1 cellular context compared by ENCODE assay signal in genomic region chr1:101247404-101248287, GRCh38.
TF ChIP-seq lines count a peak whose summit lies in the region.

No MANE protein-coding gene starts in this region.

TF ChIP-seq in GM12878, 131 proteins besides CTCF, POLR2A, EP300 and RAD21 (continued from another document and continues in another):
- TF ChIP-seq IRF4 (IDR thresholded peaks at IDR 0.05; ENCODE audit: low read depth, low read length) (0 out of 2 replicates have a peak, but pooled peaks have one; percentile 54), SPI1 (IDR thresholded peaks at IDR 0.05; ENCODE audit: borderline replicate concordance, insufficient read depth, low read depth, low read length) (peak; percentile 84), ELK1 (IDR thresholded peaks at IDR 0.05; ENCODE audit: low read depth, low read length) (no peak), ZSCAN29 (IDR thresholded peaks at IDR 0.05) (no peak), MXI1 (IDR thresholded peaks at IDR 0.05; ENCODE audit: low read depth, low read length) (no peak), KAT2A (conservative IDR thresholded peaks at IDR 0.05; ENCODE audit: control insufficient read depth, low read depth, low read length) (no peak), RUNX3 (IDR thresholded peaks at IDR 0.05; ENCODE audit: low read length) (peak; percentile 96), NFIC (IDR thresholded peaks at IDR 0.05; ENCODE audit: low read depth, low read length) (peak; percentile 91), YBX1 (IDR thresholded peaks at IDR 0.05) (no peak), MAX (IDR thresholded peaks at IDR 0.05; ENCODE audit: low read depth, low read length) (0 out of 2 replicates have a peak, but pooled peaks have one; percentile 25), TBL1XR1 (IDR thresholded peaks at IDR 0.05; ENCODE audit: low read depth, low read length) (peak; percentile 93), ATF7 (IDR thresholded peaks at IDR 0.05; ENCODE audit: low read depth) (no peak), MEF2B (IDR thresholded peaks at IDR 0.05; ENCODE audit: partially characterized antibody, poor library complexity, severe bottlenecking) (peak; percentile 82), RFX5 (IDR thresholded peaks at IDR 0.05; ENCODE audit: low read depth, low read length) (no peak), MTA3 (IDR thresholded peaks at IDR 0.05; ENCODE audit: borderline replicate concordance, low read length) (peak; percentile 71; the same call in 1 of the 2 replicates), USF1 (IDR thresholded peaks at IDR 0.05; ENCODE audit: borderline replicate concordance, extremely low read length, insufficient read depth, low read depth, low read length) (no peak), MTA2 (IDR thresholded peaks at IDR 0.05; ENCODE audit: low read depth) (peak; percentile 58), MYC (IDR thresholded peaks at IDR 0.05; ENCODE audit: insufficient read depth, insufficient read length, insufficient replicate concordance, low read length, severe bottlenecking) (no peak), BHLHE40 (IDR thresholded peaks at IDR 0.05; ENCODE audit: borderline replicate concordance in 1 of 2, low read depth in 2 of 2, low read length in 1 of 2) (peak; percentile 95 to 97), CREM (IDR thresholded peaks at IDR 0.05; ENCODE audit: low read depth) (peak; percentile 44; the same call in 1 of the 2 replicates), ZNF217 (IDR thresholded peaks at IDR 0.05) (peak; percentile 93), SREBF2 (IDR thresholded peaks at IDR 0.05; ENCODE audit: low read length) (no peak), NR2F1 (conservative IDR thresholded peaks at IDR 0.05) (no peak), CHD1 (IDR thresholded peaks at IDR 0.05; ENCODE audit: low read depth, low read length) (no peak), ZZZ3 (IDR thresholded peaks at IDR 0.05; ENCODE audit: control insufficient read depth, insufficient read length, low read depth) (no peak), EZH2 (IDR thresholded peaks at IDR 0.05; ENCODE audit: borderline replicate concordance, control insufficient read depth, low read depth, low read length) (no peak), RELB (IDR thresholded peaks at IDR 0.05; ENCODE audit: low read depth) (peak; percentile 40; the same call in 1 of the 2 replicates), ZNF207 (IDR thresholded peaks at IDR 0.05; ENCODE audit: borderline replicate concordance) (no peak), ZNF24 (IDR thresholded peaks at IDR 0.05) (no peak), WRNIP1 (IDR thresholded peaks at IDR 0.05; ENCODE audit: borderline replicate concordance, low read depth, low read length) (no peak), PAX5 (IDR thresholded peaks at IDR 0.05; ENCODE audit: borderline replicate concordance, low read depth, low read length) (peak; percentile 97), ATF2 (IDR thresholded peaks at IDR 0.05; ENCODE audit: low read length) (peak; percentile 85), ZNF592 (IDR thresholded peaks at IDR 0.05) (no peak), POU2F2 (IDR thresholded peaks at IDR 0.05; ENCODE audit: borderline replicate concordance, low read depth, low read length) (0 out of 3 replicates have a peak, but pooled peaks have one; percentile 58), SMC3 (IDR thresholded peaks at IDR 0.05; ENCODE audit: borderline replicate concordance, low read length) (no peak), MLLT1 (IDR thresholded peaks at IDR 0.05) (no peak)
- TF ChIP-seq, protein P1, sequence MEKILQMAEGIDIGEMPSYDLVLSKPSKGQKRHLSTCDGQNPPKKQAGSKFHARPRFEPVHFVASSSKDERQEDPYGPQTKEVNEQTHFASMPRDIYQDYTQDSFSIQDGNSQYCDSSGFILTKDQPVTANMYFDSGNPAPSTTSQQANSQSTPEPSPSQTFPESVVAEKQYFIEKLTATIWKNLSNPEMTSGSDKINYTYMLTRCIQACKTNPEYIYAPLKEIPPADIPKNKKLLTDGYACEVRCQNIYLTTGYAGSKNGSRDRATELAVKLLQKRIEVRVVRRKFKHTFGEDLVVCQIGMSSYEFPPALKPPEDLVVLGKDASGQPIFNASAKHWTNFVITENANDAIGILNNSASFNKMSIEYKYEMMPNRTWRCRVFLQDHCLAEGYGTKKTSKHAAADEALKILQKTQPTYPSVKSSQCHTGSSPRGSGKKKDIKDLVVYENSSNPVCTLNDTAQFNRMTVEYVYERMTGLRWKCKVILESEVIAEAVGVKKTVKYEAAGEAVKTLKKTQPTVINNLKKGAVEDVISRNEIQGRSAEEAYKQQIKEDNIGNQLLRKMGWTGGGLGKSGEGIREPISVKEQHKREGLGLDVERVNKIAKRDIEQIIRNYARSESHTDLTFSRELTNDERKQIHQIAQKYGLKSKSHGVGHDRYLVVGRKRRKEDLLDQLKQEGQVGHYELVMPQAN (conservative IDR thresholded peaks at IDR 0.05): no peak
- TF ChIP-seq, protein P2, sequence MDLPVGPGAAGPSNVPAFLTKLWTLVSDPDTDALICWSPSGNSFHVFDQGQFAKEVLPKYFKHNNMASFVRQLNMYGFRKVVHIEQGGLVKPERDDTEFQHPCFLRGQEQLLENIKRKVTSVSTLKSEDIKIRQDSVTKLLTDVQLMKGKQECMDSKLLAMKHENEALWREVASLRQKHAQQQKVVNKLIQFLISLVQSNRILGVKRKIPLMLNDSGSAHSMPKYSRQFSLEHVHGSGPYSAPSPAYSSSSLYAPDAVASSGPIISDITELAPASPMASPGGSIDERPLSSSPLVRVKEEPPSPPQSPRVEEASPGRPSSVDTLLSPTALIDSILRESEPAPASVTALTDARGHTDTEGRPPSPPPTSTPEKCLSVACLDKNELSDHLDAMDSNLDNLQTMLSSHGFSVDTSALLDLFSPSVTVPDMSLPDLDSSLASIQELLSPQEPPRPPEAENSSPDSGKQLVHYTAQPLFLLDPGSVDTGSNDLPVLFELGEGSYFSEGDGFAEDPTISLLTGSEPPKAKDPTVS (IDR thresholded peaks at IDR 0.05; ENCODE audit: low read depth, low read length): no peak
- TF ChIP-seq, protein P3, sequence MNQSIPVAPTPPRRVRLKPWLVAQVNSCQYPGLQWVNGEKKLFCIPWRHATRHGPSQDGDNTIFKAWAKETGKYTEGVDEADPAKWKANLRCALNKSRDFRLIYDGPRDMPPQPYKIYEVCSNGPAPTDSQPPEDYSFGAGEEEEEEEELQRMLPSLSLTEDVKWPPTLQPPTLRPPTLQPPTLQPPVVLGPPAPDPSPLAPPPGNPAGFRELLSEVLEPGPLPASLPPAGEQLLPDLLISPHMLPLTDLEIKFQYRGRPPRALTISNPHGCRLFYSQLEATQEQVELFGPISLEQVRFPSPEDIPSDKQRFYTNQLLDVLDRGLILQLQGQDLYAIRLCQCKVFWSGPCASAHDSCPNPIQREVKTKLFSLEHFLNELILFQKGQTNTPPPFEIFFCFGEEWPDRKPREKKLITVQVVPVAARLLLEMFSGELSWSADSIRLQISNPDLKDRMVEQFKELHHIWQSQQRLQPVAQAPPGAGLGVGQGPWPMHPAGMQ (IDR thresholded peaks at IDR 0.05; ENCODE audit: borderline replicate concordance): no peak
- TF ChIP-seq, protein P4, sequence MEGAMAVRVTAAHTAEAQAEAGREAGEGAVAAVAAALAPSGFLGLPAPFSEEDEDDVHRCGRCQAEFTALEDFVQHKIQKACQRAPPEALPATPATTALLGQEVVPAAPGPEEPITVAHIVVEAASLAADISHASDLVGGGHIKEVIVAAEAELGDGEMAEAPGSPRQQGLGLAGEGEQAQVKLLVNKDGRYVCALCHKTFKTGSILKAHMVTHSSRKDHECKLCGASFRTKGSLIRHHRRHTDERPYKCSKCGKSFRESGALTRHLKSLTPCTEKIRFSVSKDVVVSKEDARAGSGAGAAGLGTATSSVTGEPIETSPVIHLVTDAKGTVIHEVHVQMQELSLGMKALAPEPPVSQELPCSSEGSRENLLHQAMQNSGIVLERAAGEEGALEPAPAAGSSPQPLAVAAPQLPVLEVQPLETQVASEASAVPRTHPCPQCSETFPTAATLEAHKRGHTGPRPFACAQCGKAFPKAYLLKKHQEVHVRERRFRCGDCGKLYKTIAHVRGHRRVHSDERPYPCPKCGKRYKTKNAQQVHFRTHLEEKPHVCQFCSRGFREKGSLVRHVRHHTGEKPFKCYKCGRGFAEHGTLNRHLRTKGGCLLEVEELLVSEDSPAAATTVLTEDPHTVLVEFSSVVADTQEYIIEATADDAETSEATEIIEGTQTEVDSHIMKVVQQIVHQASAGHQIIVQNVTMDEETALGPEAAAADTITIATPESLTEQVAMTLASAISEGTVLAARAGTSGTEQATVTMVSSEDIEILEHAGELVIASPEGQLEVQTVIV (IDR thresholded peaks at IDR 0.05; ENCODE audit: borderline replicate concordance, partially characterized antibody): no peak
